1 cellular context compared by ENCODE assay signal in genomic region chr13:97234236-97234635, GRCh38.
TF ChIP-seq lines count a peak whose summit lies in the region.

No MANE protein-coding gene starts in this region.

TF ChIP-seq in HepG2, 621 proteins besides CTCF, POLR2A, EP300 and RAD21 (continued from another document):
- TF ChIP-seq, protein P1, sequence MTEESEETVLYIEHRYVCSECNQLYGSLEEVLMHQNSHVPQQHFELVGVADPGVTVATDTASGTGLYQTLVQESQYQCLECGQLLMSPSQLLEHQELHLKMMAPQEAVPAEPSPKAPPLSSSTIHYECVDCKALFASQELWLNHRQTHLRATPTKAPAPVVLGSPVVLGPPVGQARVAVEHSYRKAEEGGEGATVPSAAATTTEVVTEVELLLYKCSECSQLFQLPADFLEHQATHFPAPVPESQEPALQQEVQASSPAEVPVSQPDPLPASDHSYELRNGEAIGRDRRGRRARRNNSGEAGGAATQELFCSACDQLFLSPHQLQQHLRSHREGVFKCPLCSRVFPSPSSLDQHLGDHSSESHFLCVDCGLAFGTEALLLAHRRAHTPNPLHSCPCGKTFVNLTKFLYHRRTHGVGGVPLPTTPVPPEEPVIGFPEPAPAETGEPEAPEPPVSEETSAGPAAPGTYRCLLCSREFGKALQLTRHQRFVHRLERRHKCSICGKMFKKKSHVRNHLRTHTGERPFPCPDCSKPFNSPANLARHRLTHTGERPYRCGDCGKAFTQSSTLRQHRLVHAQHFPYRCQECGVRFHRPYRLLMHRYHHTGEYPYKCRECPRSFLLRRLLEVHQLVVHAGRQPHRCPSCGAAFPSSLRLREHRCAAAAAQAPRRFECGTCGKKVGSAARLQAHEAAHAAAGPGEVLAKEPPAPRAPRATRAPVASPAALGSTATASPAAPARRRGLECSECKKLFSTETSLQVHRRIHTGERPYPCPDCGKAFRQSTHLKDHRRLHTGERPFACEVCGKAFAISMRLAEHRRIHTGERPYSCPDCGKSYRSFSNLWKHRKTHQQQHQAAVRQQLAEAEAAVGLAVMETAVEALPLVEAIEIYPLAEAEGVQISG (CRISPR knock-in tag; IDR thresholded peaks at IDR 0.05) = no peak
- TF ChIP-seq, protein P2, sequence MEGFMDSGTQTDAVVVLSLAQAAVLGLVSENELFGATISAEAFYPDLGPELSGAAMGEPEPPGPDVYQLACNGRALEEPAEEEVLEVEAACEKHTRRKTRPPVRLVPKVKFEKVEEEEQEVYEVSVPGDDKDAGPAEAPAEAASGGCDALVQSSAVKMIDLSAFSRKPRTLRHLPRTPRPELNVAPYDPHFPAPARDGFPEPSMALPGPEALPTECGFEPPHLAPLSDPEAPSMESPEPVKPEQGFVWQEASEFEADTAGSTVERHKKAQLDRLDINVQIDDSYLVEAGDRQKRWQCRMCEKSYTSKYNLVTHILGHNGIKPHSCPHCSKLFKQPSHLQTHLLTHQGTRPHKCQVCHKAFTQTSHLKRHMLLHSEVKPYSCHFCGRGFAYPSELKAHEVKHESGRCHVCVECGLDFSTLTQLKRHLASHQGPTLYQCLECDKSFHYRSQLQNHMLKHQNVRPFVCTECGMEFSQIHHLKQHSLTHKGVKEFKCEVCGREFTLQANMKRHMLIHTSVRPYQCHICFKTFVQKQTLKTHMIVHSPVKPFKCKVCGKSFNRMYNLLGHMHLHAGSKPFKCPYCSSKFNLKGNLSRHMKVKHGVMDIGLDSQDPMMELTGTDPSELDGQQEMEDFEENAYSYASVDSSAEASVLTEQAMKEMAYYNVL (CRISPR knock-in tag; IDR thresholded peaks at IDR 0.05; ENCODE audit: borderline replicate concordance) = no peak
- 0 out of 2 replicates have a peak, but pooled peaks have one; percentile 16 for TF ChIP-seq CREM (IDR thresholded peaks at IDR 0.05)
- no peak for TF ChIP-seq CREM (CRISPR knock-in tag; IDR thresholded peaks at IDR 0.05)
- TF ChIP-seq ZNF670 (CRISPR knock-in tag; IDR thresholded peaks at IDR 0.05; ENCODE audit: borderline replicate concordance) = peak; percentile 60; the same call in 1 of the 2 replicates
- TF ChIP-seq ZGPAT (CRISPR knock-in tag; IDR thresholded peaks at IDR 0.05) = no peak
- peak; percentile 24; the same call in 1 of the 2 replicates for TF ChIP-seq GATAD2A (CRISPR knock-in tag; IDR thresholded peaks at IDR 0.05)
- TF ChIP-seq CHD2 (IDR thresholded peaks at IDR 0.05; ENCODE audit: low read depth, low read length) = no peak
- no peak for TF ChIP-seq RFX1 (IDR thresholded peaks at IDR 0.05)
- TF ChIP-seq PREB (CRISPR knock-in tag; IDR thresholded peaks at IDR 0.05) = no peak
- TF ChIP-seq, protein P3, sequence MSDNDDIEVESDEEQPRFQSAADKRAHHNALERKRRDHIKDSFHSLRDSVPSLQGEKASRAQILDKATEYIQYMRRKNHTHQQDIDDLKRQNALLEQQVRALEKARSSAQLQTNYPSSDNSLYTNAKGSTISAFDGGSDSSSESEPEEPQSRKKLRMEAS (IDR thresholded peaks at IDR 0.05) = no peak
- no peak for TF ChIP-seq RXRB (CRISPR knock-in tag; IDR thresholded peaks at IDR 0.05; ENCODE audit: borderline replicate concordance)
- no peak for TF ChIP-seq HMG20B (CRISPR knock-in tag; conservative IDR thresholded peaks at IDR 0.05)
TF ChIP-seq in HepG2: peak in this region for 23.
